Comparison of ENCODE assay signal across 1 cellular context in the genomic region with DNA sequence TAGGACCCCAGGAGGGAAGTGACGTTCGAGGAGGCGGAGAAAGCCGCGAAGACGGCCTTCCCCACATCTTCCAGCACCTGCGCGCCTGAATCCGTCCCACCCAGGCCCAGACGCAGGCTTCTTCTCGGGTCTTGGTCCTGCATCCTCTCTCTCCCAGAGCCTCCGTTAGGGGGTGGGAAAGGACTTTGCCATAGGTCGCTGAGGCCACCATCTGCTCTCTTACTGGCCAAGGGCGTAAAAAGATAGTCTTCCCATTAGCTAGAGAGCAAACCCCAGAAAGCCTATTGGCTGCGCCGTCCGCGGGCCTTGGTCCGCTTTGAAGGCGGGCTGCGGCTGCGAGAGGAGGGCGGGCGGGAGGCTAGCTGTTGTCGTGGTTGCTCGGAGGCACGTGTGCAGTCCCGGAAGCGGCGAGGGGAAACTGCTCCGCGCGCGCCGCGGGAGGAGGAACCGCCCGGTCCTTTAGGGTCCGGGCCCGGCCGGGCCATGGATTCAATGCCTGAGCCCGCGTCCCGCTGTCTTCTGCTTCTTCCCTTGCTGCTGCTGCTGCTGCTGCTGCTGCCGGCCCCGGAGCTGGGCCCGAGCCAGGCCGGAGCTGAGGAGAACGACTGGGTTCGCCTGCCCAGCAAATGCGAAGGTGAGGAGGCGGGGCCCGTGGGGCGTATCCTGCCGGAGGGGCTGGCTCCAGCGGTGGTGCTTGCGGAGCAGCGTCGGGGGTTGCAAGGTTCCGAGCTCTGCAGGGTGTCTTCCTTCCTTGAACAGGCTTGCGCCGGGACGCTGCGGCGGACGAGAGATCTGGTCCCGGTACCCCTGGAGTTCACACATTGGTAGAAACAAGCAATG.
TF ChIP-seq lines count a peak whose summit lies in the region.

A gene (plus strand): TSS at position 393 of the 840 bp plus-strand sequence. CDS start 91 bp downstream, at position 484.

TF ChIP-seq in HepG2, 621 proteins besides CTCF, POLR2A, EP300 and RAD21 (continued from another document and continues in another):
- TF ChIP-seq, protein P1, sequence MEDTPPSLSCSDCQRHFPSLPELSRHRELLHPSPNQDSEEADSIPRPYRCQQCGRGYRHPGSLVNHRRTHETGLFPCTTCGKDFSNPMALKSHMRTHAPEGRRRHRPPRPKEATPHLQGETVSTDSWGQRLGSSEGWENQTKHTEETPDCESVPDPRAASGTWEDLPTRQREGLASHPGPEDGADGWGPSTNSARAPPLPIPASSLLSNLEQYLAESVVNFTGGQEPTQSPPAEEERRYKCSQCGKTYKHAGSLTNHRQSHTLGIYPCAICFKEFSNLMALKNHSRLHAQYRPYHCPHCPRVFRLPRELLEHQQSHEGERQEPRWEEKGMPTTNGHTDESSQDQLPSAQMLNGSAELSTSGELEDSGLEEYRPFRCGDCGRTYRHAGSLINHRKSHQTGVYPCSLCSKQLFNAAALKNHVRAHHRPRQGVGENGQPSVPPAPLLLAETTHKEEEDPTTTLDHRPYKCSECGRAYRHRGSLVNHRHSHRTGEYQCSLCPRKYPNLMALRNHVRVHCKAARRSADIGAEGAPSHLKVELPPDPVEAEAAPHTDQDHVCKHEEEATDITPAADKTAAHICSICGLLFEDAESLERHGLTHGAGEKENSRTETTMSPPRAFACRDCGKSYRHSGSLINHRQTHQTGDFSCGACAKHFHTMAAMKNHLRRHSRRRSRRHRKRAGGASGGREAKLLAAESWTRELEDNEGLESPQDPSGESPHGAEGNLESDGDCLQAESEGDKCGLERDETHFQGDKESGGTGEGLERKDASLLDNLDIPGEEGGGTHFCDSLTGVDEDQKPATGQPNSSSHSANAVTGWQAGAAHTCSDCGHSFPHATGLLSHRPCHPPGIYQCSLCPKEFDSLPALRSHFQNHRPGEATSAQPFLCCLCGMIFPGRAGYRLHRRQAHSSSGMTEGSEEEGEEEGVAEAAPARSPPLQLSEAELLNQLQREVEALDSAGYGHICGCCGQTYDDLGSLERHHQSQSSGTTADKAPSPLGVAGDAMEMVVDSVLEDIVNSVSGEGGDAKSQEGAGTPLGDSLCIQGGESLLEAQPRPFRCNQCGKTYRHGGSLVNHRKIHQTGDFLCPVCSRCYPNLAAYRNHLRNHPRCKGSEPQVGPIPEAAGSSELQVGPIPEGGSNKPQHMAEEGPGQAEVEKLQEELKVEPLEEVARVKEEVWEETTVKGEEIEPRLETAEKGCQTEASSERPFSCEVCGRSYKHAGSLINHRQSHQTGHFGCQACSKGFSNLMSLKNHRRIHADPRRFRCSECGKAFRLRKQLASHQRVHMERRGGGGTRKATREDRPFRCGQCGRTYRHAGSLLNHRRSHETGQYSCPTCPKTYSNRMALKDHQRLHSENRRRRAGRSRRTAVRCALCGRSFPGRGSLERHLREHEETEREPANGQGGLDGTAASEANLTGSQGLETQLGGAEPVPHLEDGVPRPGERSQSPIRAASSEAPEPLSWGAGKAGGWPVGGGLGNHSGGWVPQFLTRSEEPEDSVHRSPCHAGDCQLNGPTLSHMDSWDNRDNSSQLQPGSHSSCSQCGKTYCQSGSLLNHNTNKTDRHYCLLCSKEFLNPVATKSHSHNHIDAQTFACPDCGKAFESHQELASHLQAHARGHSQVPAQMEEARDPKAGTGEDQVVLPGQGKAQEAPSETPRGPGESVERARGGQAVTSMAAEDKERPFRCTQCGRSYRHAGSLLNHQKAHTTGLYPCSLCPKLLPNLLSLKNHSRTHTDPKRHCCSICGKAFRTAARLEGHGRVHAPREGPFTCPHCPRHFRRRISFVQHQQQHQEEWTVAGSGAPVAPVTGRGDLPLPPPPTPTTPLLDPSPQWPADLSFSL (CRISPR knock-in tag; IDR thresholded peaks at IDR 0.05): no peak
- TF ChIP-seq ZNF510 (CRISPR knock-in tag; IDR thresholded peaks at IDR 0.05; ENCODE audit: low read depth): peak; percentile 99
- no peak for TF ChIP-seq SYNCRIP (IDR thresholded peaks at IDR 0.05; ENCODE audit: insufficient read depth, low read depth, low read length)
- peak; percentile 96 for TF ChIP-seq ELF1 (CRISPR knock-in tag; IDR thresholded peaks at IDR 0.05)
- no peak for TF ChIP-seq ZNF207 (IDR thresholded peaks at IDR 0.05; ENCODE audit: borderline replicate concordance)
- peak; percentile 71; the same call in 1 of the 2 replicates for TF ChIP-seq CAMTA2 (CRISPR knock-in tag; IDR thresholded peaks at IDR 0.05; ENCODE audit: borderline replicate concordance)
- no peak for TF ChIP-seq ZFP62 (CRISPR knock-in tag; IDR thresholded peaks at IDR 0.05)
- TF ChIP-seq, protein P2, sequence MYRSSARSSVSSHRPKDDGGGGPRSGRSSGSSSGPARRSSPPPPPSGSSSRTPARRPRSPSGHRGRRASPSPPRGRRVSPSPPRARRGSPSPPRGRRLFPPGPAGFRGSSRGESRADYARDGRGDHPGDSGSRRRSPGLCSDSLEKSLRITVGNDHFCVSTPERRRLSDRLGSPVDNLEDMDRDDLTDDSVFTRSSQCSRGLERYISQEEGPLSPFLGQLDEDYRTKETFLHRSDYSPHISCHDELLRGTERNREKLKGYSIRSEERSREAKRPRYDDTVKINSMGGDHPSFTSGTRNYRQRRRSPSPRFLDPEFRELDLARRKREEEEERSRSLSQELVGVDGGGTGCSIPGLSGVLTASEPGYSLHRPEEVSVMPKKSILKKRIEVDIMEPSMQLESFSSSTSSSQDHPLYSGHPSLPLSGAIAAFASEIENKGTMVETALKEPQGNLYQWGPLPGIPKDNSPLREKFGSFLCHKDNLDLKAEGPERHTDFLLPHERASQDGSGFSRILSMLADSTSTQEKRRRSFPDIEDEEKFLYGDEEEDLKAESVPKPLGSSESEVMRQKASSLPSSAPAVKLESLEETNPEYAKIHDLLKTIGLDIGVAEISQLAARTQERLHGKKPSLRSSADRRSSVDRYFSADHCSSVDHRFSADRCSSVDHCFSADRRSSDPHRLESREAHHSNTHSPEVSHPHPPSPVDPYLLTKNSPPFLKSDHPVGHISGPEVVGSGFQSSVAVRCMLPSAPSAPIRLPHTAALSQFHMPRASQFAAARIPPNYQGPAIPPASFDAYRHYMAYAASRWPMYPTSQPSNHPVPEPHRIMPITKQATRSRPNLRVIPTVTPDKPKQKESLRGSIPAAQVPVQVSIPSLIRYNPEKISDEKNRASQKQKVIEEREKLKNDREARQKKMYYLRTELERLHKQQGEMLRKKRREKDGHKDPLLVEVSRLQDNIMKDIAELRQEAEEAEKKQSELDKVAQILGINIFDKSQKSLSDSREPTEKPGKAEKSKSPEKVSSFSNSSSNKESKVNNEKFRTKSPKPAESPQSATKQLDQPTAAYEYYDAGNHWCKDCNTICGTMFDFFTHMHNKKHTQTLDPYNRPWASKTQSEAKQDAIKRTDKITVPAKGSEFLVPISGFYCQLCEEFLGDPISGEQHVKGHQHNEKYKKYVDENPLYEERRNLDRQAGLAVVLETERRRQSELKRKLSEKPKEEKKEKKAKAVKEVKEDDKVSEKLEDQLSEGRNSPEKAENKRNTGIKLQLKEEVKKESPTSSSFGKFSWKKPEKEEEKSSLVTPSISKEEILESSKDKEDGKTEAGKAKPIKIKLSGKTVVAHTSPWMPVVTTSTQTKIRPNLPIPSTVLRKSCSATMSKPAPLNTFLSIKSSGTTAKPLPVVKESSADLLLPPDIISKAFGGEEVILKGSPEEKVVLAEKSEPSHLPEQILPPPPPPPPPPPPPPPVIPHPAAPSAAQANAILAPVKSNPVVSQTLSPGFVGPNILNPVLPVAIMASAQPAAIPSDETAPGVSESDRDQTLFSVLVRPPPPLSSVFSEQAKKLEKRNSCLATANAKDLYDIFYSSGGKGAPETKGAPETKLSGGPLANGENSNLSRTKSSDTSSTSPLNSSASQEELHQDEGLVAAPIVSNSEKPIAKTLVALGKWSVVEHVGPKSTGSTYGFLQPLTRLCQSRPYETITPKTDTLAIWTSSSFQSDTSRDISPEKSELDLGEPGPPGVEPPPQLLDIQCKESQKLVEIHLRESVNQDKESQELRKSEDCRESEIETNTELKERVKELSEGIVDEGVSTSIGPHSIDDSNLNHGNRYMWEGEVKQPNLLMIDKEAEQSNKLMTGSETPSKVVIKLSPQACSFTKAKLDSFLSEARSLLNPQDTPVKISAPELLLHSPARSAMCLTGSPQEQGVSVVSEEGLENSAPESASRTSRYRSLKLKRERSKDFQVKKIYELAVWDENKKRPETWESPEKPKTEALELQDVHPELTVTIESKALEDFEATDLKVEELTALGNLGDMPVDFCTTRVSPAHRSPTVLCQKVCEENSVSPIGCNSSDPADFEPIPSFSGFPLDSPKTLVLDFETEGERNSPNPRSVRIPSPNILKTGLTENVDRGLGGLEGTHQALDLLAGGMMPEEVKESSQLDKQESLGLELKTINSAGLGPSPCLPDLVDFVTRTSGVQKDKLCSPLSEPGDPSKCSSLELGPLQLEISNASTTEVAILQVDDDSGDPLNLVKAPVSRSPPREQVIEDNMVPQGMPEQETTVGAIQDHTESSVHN (CRISPR knock-in tag; IDR thresholded peaks at IDR 0.05): peak; percentile 76; the same call in 1 of the 2 replicates
- TF ChIP-seq, protein P3, sequence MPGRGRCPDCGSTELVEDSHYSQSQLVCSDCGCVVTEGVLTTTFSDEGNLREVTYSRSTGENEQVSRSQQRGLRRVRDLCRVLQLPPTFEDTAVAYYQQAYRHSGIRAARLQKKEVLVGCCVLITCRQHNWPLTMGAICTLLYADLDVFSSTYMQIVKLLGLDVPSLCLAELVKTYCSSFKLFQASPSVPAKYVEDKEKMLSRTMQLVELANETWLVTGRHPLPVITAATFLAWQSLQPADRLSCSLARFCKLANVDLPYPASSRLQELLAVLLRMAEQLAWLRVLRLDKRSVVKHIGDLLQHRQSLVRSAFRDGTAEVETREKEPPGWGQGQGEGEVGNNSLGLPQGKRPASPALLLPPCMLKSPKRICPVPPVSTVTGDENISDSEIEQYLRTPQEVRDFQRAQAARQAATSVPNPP (CRISPR knock-in tag; IDR thresholded peaks at IDR 0.05): peak; percentile 98
- TF ChIP-seq ZNF709 (CRISPR knock-in tag; IDR thresholded peaks at IDR 0.05): peak; percentile 99
- peak; percentile 95; the same call in 1 of the 2 replicates for TF ChIP-seq ZNF816 (CRISPR knock-in tag; IDR thresholded peaks at IDR 0.05; ENCODE audit: borderline replicate concordance)
- TF ChIP-seq KDM3A (CRISPR knock-in tag; IDR thresholded peaks at IDR 0.05; ENCODE audit: low read depth): peak; percentile 85; the same call in 1 of the 2 replicates
- TF ChIP-seq LCORL (IDR thresholded peaks at IDR 0.05): no peak
- TF ChIP-seq LCORL (CRISPR knock-in tag; IDR thresholded peaks at IDR 0.05): peak; percentile 90
- TF ChIP-seq ARID2 (CRISPR knock-in tag; IDR thresholded peaks at IDR 0.05; ENCODE audit: borderline replicate concordance): peak; percentile 99
- peak; percentile 93 for TF ChIP-seq ZNF792 (CRISPR knock-in tag; IDR thresholded peaks at IDR 0.05)
- TF ChIP-seq, protein P4, sequence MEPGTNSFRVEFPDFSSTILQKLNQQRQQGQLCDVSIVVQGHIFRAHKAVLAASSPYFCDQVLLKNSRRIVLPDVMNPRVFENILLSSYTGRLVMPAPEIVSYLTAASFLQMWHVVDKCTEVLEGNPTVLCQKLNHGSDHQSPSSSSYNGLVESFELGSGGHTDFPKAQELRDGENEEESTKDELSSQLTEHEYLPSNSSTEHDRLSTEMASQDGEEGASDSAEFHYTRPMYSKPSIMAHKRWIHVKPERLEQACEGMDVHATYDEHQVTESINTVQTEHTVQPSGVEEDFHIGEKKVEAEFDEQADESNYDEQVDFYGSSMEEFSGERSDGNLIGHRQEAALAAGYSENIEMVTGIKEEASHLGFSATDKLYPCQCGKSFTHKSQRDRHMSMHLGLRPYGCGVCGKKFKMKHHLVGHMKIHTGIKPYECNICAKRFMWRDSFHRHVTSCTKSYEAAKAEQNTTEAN (CRISPR knock-in tag; conservative IDR thresholded peaks at IDR 0.05): peak; percentile 87; the same call in 1 of the 2 replicates
- TF ChIP-seq SETDB1 (CRISPR knock-in tag; IDR thresholded peaks at IDR 0.05; ENCODE audit: borderline replicate concordance): 0 out of 2 replicates have a peak, but pooled peaks have one; percentile 64
- peak; percentile 75 for TF ChIP-seq JARID2 (CRISPR knock-in tag; IDR thresholded peaks at IDR 0.05; ENCODE audit: insufficient replicate concordance)
- no peak; the same call in 1 of the 2 replicates for TF ChIP-seq KLF9 (CRISPR knock-in tag; IDR thresholded peaks at IDR 0.05; ENCODE audit: low read depth)
- TF ChIP-seq ZFP36L2 (CRISPR knock-in tag; IDR thresholded peaks at IDR 0.05): no peak
- peak; percentile 83 for TF ChIP-seq ZNF768 (CRISPR knock-in tag; IDR thresholded peaks at IDR 0.05)
- TF ChIP-seq, protein P5, sequence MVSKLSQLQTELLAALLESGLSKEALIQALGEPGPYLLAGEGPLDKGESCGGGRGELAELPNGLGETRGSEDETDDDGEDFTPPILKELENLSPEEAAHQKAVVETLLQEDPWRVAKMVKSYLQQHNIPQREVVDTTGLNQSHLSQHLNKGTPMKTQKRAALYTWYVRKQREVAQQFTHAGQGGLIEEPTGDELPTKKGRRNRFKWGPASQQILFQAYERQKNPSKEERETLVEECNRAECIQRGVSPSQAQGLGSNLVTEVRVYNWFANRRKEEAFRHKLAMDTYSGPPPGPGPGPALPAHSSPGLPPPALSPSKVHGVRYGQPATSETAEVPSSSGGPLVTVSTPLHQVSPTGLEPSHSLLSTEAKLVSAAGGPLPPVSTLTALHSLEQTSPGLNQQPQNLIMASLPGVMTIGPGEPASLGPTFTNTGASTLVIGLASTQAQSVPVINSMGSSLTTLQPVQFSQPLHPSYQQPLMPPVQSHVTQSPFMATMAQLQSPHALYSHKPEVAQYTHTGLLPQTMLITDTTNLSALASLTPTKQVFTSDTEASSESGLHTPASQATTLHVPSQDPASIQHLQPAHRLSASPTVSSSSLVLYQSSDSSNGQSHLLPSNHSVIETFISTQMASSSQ (IDR thresholded peaks at IDR 0.05; ENCODE audit: low read depth): no peak
- TF ChIP-seq, protein P5 (CRISPR knock-in tag; IDR thresholded peaks at IDR 0.05; ENCODE audit: borderline replicate concordance): peak; percentile 85
